ENCODE assay signal across 25 cellular contexts in genomic region chr6:137159912-137160311, GRCh38. TPM values are rescaled to one million over a fixed set of nuclear protein-coding genes. Genes with fewer than 3 reads are reported as not detected.
"Had no signal": no experiment of that assay in that cellular context is flagged by ENCODE, and none has a peak within 500 bp of the region (broad histone marks: within the 10 kb centered on the region; RNA-seq: fewer than 3 reads in every experiment).

No MANE protein-coding gene starts in this region.

- H3K9me3 ChIP-seq: body of pancreas, esophagus squamous epithelium, ovary, prostate gland, upper lobe of right lung had no signal

- H3K4me3 ChIP-seq: body of pancreas, esophagus squamous epithelium, ovary, prostate gland, spleen, upper lobe of right lung had no signal

- H3K27me3 ChIP-seq: body of pancreas, esophagus squamous epithelium, foreskin keratinocyte, ovary, spleen, upper lobe of right lung had no signal

- ATAC-seq: activated naive CD8-positive, alpha-beta T cell treated with anti-CD3 and anti-CD28 coated beads, Interleukin-2, amount 50 U/mL, for 24 hours; activated T-cell treated with anti-CD3 and anti-CD28 coated beads, Interleukin-2, amount 50 U/mL, for 72 hours; body of pancreas; effector memory CD8-positive, alpha-beta T cell; foreskin keratinocyte; natural killer cell had no signal

- DNase-seq: activated CD4-positive, alpha-beta memory T cell treated with anti-CD3 and anti-CD28 coated beads, Interleukin-2, amount 10 ng/mL, durations not matched to agents 7 days and 5 days; activated CD4-positive, alpha-beta T cell treated with anti-CD3 and anti-CD28 coated beads for 48 hours; activated effector memory CD4-positive, alpha-beta T cell treated with Interleukin-2 at 50 U/mL for 16 hours; activated naive CD4-positive, alpha-beta T cell treated with anti-CD3 and anti-CD28 coated beads for 36 hours; activated naive CD8-positive, alpha-beta T cell treated with anti-CD3 and anti-CD28 coated beads, Interleukin-2, amount 50 U/mL, for 24 hours; activated T-cell treated with anti-CD3 and anti-CD28 coated beads, Interleukin-2, amount 50 U/mL, for 72 hours; anterior cingulate cortex; body of pancreas; central memory CD4-positive, alpha-beta T cell; effector memory CD8-positive, alpha-beta T cell; esophagus squamous epithelium; foreskin keratinocyte; left ventricle myocardium superior; mammary epithelial cell; midbrain; natural killer cell; ovary; spleen; stimulated activated CD4-positive, alpha-beta T cell treated with anti-CD3 and anti-CD28 coated beads, Interleukin-4, amount 100 ng/mL, for 24 hours; stimulated activated naive CD4-positive, alpha-beta T cell treated with Interleukin-2 at 50 U/mL for 16 hours; upper lobe of right lung had no signal

- H3K36me3 ChIP-seq: esophagus squamous epithelium, ovary, prostate gland, spleen, upper lobe of right lung had no signal

- H3K27ac ChIP-seq: body of pancreas, esophagus squamous epithelium, foreskin keratinocyte, ovary, prostate gland, spleen, upper lobe of right lung had no signal

- H3K4me1 ChIP-seq: body of pancreas, prostate gland had no signal

RNA-seq across cellular contexts. Expression of gene IL22RA2, which starts 13.5 kb away (rescaled TPM):
- total RNA-seq: activated CD4-positive, alpha-beta memory T cell treated with anti-CD3 and anti-CD28 coated beads, Interleukin-2, amount 10 ng/mL, durations not matched to agents 7 days and 5 days; activated naive CD4-positive, alpha-beta T cell treated with anti-CD3 and anti-CD28 coated beads for 36 hours; activated T-cell treated with anti-CD3 and anti-CD28 coated beads, Interleukin-2, amount 50 U/mL, for 72 hours; body of pancreas; dermis microvascular lymphatic vessel endothelial cell; esophagus squamous epithelium; foreskin keratinocyte; left ventricle myocardium superior; mammary epithelial cell; natural killer cell; ovary; prostate gland; subcutaneous adipose tissue; T-helper 2 cell treated with Interferon-gamma antibody and Interleukin-4, amounts not matched to agents 100 ng/mL and 5 ng/mL, for 36 hours; upper lobe of right lung had no signal
- polyA plus RNA-seq: foreskin keratinocyte, mammary epithelial cell, ovary had no signal
